ENCODE assay signal across 15 cellular contexts in genomic region chr2:25197336-25198208, GRCh38. TPM values are rescaled to one million over a fixed set of nuclear protein-coding genes. Genes with fewer than 3 reads are reported as not detected.
DNase-seq lines count a peak whose midpoint lies in the region; ATAC-seq and TF ChIP-seq lines count a peak whose summit lies in the region.
"Had no signal": no experiment of that assay in that cellular context is flagged by ENCODE, and none has a peak within 500 bp of the region (broad histone marks: within the 10 kb centered on the region; RNA-seq: fewer than 3 reads in every experiment).

No MANE protein-coding gene starts in this region.

- no peak for TF ChIP-seq POLR2A in testis (IDR thresholded peaks at IDR 0.05)

- H3K9me3 Mint-ChIP-seq in activated naive CD4-positive, alpha-beta T cell treated with anti-CD3 and anti-CD28 coated beads, Interleukin-2, amount 50 U/mL, for 24 hours = no peaks in the 10 kb centered on the region
- H3K9me3 Mint-ChIP-seq in activated naive CD4-positive, alpha-beta T cell treated with anti-CD3 and anti-CD28 coated beads, Interleukin-2, amount 50 U/mL, for 72 hours = no peaks in the 10 kb centered on the region
- H3K9me3 Mint-ChIP-seq: central memory CD8-positive, alpha-beta T cell; nephron progenitor cell had no signal

- H3K9me3 ChIP-seq in WERI-Rb-1 (ENCODE audit: severe bottlenecking) (no peaks in the 10 kb centered on the region), testis (no peaks in the 10 kb centered on the region)
- H3K9me3 ChIP-seq: A549, MG63 had no signal

- H3K36me3 ChIP-seq in WERI-Rb-1 (no peaks in the 10 kb centered on the region), testis (ENCODE audit: low read depth, missing control alignments) (no peaks in the 10 kb centered on the region)
- H3K36me3 ChIP-seq: MG63 had no signal

- no peaks in the 10 kb centered on the region for H3K36me3 Mint-ChIP-seq in activated naive CD4-positive, alpha-beta T cell treated with anti-CD3 and anti-CD28 coated beads, Interleukin-2, amount 50 U/mL, for 24 hours
- H3K36me3 Mint-ChIP-seq in activated naive CD4-positive, alpha-beta T cell treated with anti-CD3 and anti-CD28 coated beads, Interleukin-2, amount 50 U/mL, for 72 hours = no peaks in the 10 kb centered on the region

- no peaks in the 10 kb centered on the region for H3K27me3 Mint-ChIP-seq in activated naive CD4-positive, alpha-beta T cell treated with anti-CD3 and anti-CD28 coated beads, Interleukin-2, amount 50 U/mL, for 24 hours
- H3K27me3 Mint-ChIP-seq: central memory CD8-positive, alpha-beta T cell had no signal

- H3K4me3 Mint-ChIP-seq in activated naive CD4-positive, alpha-beta T cell treated with anti-CD3 and anti-CD28 coated beads, Interleukin-2, amount 50 U/mL, for 24 hours = no peak overlapping the region
- H3K4me3 Mint-ChIP-seq: central memory CD8-positive, alpha-beta T cell; nephron progenitor cell had no signal

- intact Hi-C loops in testis (cut with DNase I; ENCODE audit: low total_unique reads) = no loop called here

- no peak for DNase-seq in activated naive CD4-positive, alpha-beta T cell treated with anti-CD3 and anti-CD28 coated beads, Interleukin-2, amount 50 U/mL, for 72 hours (ENCODE audit: low spot score in 2 of 2)
- DNase-seq in WERI-Rb-1 (peak; percentile 39), kidney tubule cell (ENCODE audit: low spot score) (peak; percentile 12), testis (peak; percentile 44), activated gamma-delta T cell treated with Interleukin-2 at 50 U/mL for 16 hours (no peak)
- DNase-seq: activated CD4-positive, CD25-positive, alpha-beta regulatory T cell; activated naive CD4-positive, alpha-beta T cell treated with anti-CD3 and anti-CD28 coated beads, Interleukin-2, amount 50 U/mL, for 16 hours; MG63; NCI-H2029 treated with DMSO at 0.1 percent for 48 hours; nephron progenitor cell had no signal

- H3K27ac Mint-ChIP-seq in activated naive CD4-positive, alpha-beta T cell treated with anti-CD3 and anti-CD28 coated beads, Interleukin-2, amount 50 U/mL, for 24 hours = peak overlapping the region; percentile 52
- H3K27ac Mint-ChIP-seq in activated naive CD4-positive, alpha-beta T cell treated with anti-CD3 and anti-CD28 coated beads, Interleukin-2, amount 50 U/mL, for 72 hours = no peak overlapping the region
- H3K27ac Mint-ChIP-seq: nephron progenitor cell had no signal

- peaks cover 17% of the 10 kb centered on the region for H3K4me1 Mint-ChIP-seq in activated naive CD4-positive, alpha-beta T cell treated with anti-CD3 and anti-CD28 coated beads, Interleukin-2, amount 50 U/mL, for 24 hours

- H3K4me1 ChIP-seq in testis = peaks cover 5% of the 10 kb centered on the region
- H3K4me1 ChIP-seq: A549 had no signal

- no peak overlapping the region for H3K4me3 ChIP-seq in WERI-Rb-1 (ENCODE audit: low read depth, low read length)
- H3K4me3 ChIP-seq in testis = no peak overlapping the region
- H3K4me3 ChIP-seq: A549, MG63 had no signal

- WGBS in testis, 2 donors = 55 to 63% methylated on average over 12 of the region's 12 CpGs

- TF ChIP-seq CTCF in WERI-Rb-1 (IDR thresholded peaks at IDR 0.05; ENCODE audit: low read depth, low read length) = no peak
- TF ChIP-seq CTCF in testis (IDR thresholded peaks at IDR 0.05) = no peak

- H3K27ac ChIP-seq in WERI-Rb-1 = no peak overlapping the region
- no peak overlapping the region for H3K27ac ChIP-seq in testis
- H3K27ac ChIP-seq: A549 had no signal

- ATAC-seq in activated naive CD4-positive, alpha-beta T cell treated with anti-CD3 and anti-CD28 coated beads, Interleukin-2, amount 50 U/mL, for 72 hours = no peak
- ATAC-seq in HG03095 (IDR thresholded peaks at IDR 0.05; ENCODE audit: unreplicated experiment) = no peak
- no peak for ATAC-seq in GM18517 (IDR thresholded peaks at IDR 0.05; ENCODE audit: unreplicated experiment)

- H3K27me3 ChIP-seq in WERI-Rb-1 (ENCODE audit: insufficient read depth, low read depth, severe bottlenecking) (no peaks in the 10 kb centered on the region), testis (no peaks in the 10 kb centered on the region)
- H3K27me3 ChIP-seq: MG63 had no signal

RNA-seq across cellular contexts. Expression of gene POMC, which starts 29.2 kb away (rescaled TPM):
- 1 to 10 TPM; 2.4 to 7.8 TPM for total RNA-seq in activated naive CD4-positive, alpha-beta T cell treated with anti-CD3 and anti-CD28 coated beads, Interleukin-2, amount 50 U/mL, for 72 hours
- 10 to 100 TPM; 55.7 to 77.2 TPM for total RNA-seq in testis
- 17.9 TPM for polyA plus RNA-seq in testis (ENCODE audit: insufficient read depth, low read depth, low replicate concordance)
- polyA plus RNA-seq: A549 had no signal

Comparison
In these comparisons a context has a peak if more than half of its experiments do, and no peak if none do; other contexts are left out.
1. DNase-seq: peak in WERI-Rb-1 (single experiment), kidney tubule cell (single experiment) and testis (single experiment); none in activated naive CD4-positive, alpha-beta T cell treated with anti-CD3 and anti-CD28 coated beads, Interleukin-2, amount 50 U/mL, for 72 hours (0 of 2) and activated gamma-delta T cell treated with Interleukin-2 at 50 U/mL for 16 hours (single experiment).
2. RNA of gene POMC, which starts 29.2 kb away (total RNA-seq): 55.7 to 77.2 TPM in testis; 2.4 to 7.8 TPM in activated naive CD4-positive, alpha-beta T cell treated with anti-CD3 and anti-CD28 coated beads, Interleukin-2, amount 50 U/mL, for 72 hours; every median in the first group is over 4 times any median in the second.